19 cellular contexts compared by ENCODE assay signal in genomic region chr7:142460402-142461117, GRCh38.
DNase-seq lines count a peak whose midpoint lies in the region; ATAC-seq and TF ChIP-seq lines count a peak whose summit lies in the region.
"Had no signal": no experiment of that assay in that cellular context is flagged by ENCODE, and none has a peak within 500 bp of the region (broad histone marks: within the 10 kb centered on the region; RNA-seq: fewer than 3 reads in every experiment).

No MANE protein-coding gene starts in this region.

- H3K36me3 Mint-ChIP-seq in CD8-positive, alpha-beta T cell: no peaks in the 10 kb centered on the region
- H3K36me3 Mint-ChIP-seq in HFFc6 (ENCODE audit: low read depth): no peaks in the 10 kb centered on the region
- H3K36me3 Mint-ChIP-seq: brain had no signal

- H3K4me1 ChIP-seq in CD8-positive, alpha-beta T cell (ENCODE audit: insufficient read depth, low read length): peaks cover 37% of the 10 kb centered on the region
- peaks cover 11% of the 10 kb centered on the region for H3K4me1 ChIP-seq in body of pancreas
- H3K4me1 ChIP-seq in osteoblast (ENCODE audit: insufficient read depth, low read length): peaks cover 42% of the 10 kb centered on the region
- H3K4me1 ChIP-seq: colonic mucosa, upper lobe of right lung had no signal

- no peaks in the 10 kb centered on the region for H4K20me1 ChIP-seq in osteoblast (ENCODE audit: insufficient read depth, low read length)

- H3K36me3 ChIP-seq in CD8-positive, alpha-beta T cell (ENCODE audit: insufficient read depth, low read length): no peaks in the 10 kb centered on the region
- H3K36me3 ChIP-seq in body of pancreas (replicated peaks in 1 of 2; ENCODE audit: insufficient read depth in 1 of 2, low read depth in 2 of 2): no peaks in the 10 kb centered on the region
- H3K36me3 ChIP-seq in osteoblast (ENCODE audit: insufficient read depth, low read length): no peaks in the 10 kb centered on the region
- H3K36me3 ChIP-seq: colonic mucosa, upper lobe of right lung had no signal

- H3K9me3 Mint-ChIP-seq in CD8-positive, alpha-beta T cell: no peaks in the 10 kb centered on the region
- H3K9me3 Mint-ChIP-seq in HFFc6: no peaks in the 10 kb centered on the region
- H3K9me3 Mint-ChIP-seq: activated CD4-positive, alpha-beta T cell treated with anti-CD3 and anti-CD28 coated beads, Interleukin-2, amount 10 ng/mL, durations not matched to agents 24 days and 14 days; brain; endodermal cell had no signal

- WGBS in body of pancreas, 2 donors: 54 to 60% methylated on average over 7 of the region's 7 CpGs

- H3K27ac Mint-ChIP-seq in CD8-positive, alpha-beta T cell: peak overlapping the region; percentile 45
- H3K27ac Mint-ChIP-seq in HFFc6: peak overlapping the region; percentile 97
- H3K27ac Mint-ChIP-seq: brain, endodermal cell had no signal

- no peak overlapping the region for H3K27ac ChIP-seq in CD8-positive, alpha-beta T cell (ENCODE audit: low read depth, low read length)
- H3K27ac ChIP-seq in body of pancreas: no peak overlapping the region
- H3K27ac ChIP-seq in osteoblast (ENCODE audit: low read depth, low read length): peak overlapping the region; percentile 96
- H3K27ac ChIP-seq: colonic mucosa, upper lobe of right lung had no signal

- intact Hi-C loops in CD8-positive, alpha-beta T cell (cut with DNase I, micrococcal nuclease): loop anchor here in 1 of 2 experiments (5.0 kb wide), 1 partner anchor 37 kb away; no protein-coding TSS in a partner anchor
- intact Hi-C loops in body of pancreas (cut with DNase I): no loop called here

- no peak for TF ChIP-seq CTCF in CD8-positive, alpha-beta T cell (IDR thresholded peaks at IDR 0.05)
- no peak for TF ChIP-seq CTCF in HFFc6 (IDR thresholded peaks at IDR 0.05)
- TF ChIP-seq CTCF in body of pancreas (IDR thresholded peaks at IDR 0.05): no peak
- TF ChIP-seq CTCF in osteoblast (IDR thresholded peaks at IDR 0.05; ENCODE audit: extremely low read depth, low read depth, low read length): no peak

- H2AFZ ChIP-seq in osteoblast (ENCODE audit: low read length): no peak overlapping the region

- H3K9me3 ChIP-seq in CD8-positive, alpha-beta T cell (ENCODE audit: low read length): no peaks in the 10 kb centered on the region
- H3K9me3 ChIP-seq in body of pancreas (no peaks in the 10 kb centered on the region), osteoblast (ENCODE audit: low read depth, low read length) (no peaks in the 10 kb centered on the region)
- H3K9me3 ChIP-seq: Caco-2, colonic mucosa, mucosa of descending colon, upper lobe of right lung had no signal

- POLR2A ChIA-PET in CD8-positive, alpha-beta T cell (lab: Charles Lee): interaction anchor here (0.8 to 4.0 kb wide), 3 partner anchors 16 to 348 kb away, joined by 3 to 17 read pairs (median 3); no protein-coding TSS in a partner anchor

- H3K4me2 ChIP-seq in osteoblast (ENCODE audit: insufficient read depth, low read length): peak overlapping the region; percentile 30

- H3K4me1 Mint-ChIP-seq in CD8-positive, alpha-beta T cell (ENCODE audit: low read depth): peaks cover 55% of the 10 kb centered on the region
- H3K4me1 Mint-ChIP-seq in HFFc6 (ENCODE audit: low read depth): peaks cover 72% of the 10 kb centered on the region
- H3K4me1 Mint-ChIP-seq: brain had no signal

- CTCF ChIA-PET in CD8-positive, alpha-beta T cell (lab: Charles Lee): interaction anchor here (0.7 to 16.3 kb wide), 20 partner anchors 12 to 825 kb away, joined by 3 to 378 read pairs (median 6); no protein-coding TSS in a partner anchor

- no peak for ATAC-seq in CD8-positive, alpha-beta T cell
- ATAC-seq in body of pancreas: peak; percentile 19

- no peak for TF ChIP-seq POLR2A in body of pancreas (IDR thresholded peaks at IDR 0.05)

- H3K4me3 Mint-ChIP-seq in CD8-positive, alpha-beta T cell: no peak overlapping the region
- peak overlapping the region; percentile 59 for H3K4me3 Mint-ChIP-seq in HFFc6
- H3K4me3 Mint-ChIP-seq: activated CD4-positive, alpha-beta T cell treated with anti-CD3 and anti-CD28 coated beads, Interleukin-2, amount 10 ng/mL, durations not matched to agents 24 days and 14 days; brain; endodermal cell had no signal

- no peaks in the 10 kb centered on the region for H3K27me3 Mint-ChIP-seq in CD8-positive, alpha-beta T cell (ENCODE audit: low read depth)
- H3K27me3 Mint-ChIP-seq in HFFc6 (ENCODE audit: insufficient read depth): peaks cover 1% of the 10 kb centered on the region; the same call in 1 of the 2 replicates
- H3K27me3 Mint-ChIP-seq: activated CD4-positive, alpha-beta T cell treated with anti-CD3 and anti-CD28 coated beads, Interleukin-2, amount 10 ng/mL, durations not matched to agents 24 days and 14 days had no signal

- H3K27me3 ChIP-seq in CD8-positive, alpha-beta T cell (ENCODE audit: insufficient read depth, low read length): no peaks in the 10 kb centered on the region
- H3K27me3 ChIP-seq in body of pancreas (no peaks in the 10 kb centered on the region), osteoblast (ENCODE audit: insufficient read depth, low read length) (no peaks in the 10 kb centered on the region)
- H3K27me3 ChIP-seq: colonic mucosa, upper lobe of right lung had no signal

- H3K4me3 ChIP-seq in CD8-positive, alpha-beta T cell (ENCODE audit: low read depth, low read length): no peak overlapping the region
- no peak overlapping the region for H3K4me3 ChIP-seq in body of pancreas
- no peak overlapping the region for H3K4me3 ChIP-seq in osteoblast (ENCODE audit: insufficient read depth, low read length)
- H3K4me3 ChIP-seq: colonic mucosa, mucosa of descending colon, upper lobe of right lung had no signal

- no peak for DNase-seq in CD8-positive, alpha-beta T cell
- no peak for DNase-seq in HFFc6
- DNase-seq in body of pancreas: no peak
- no peak for DNase-seq in osteoblast (ENCODE audit: insufficient read length, low spot score, missing footprints)
- no peak for DNase-seq in OCI-M2 (lab: John Stamatoyannopoulos, UW; ENCODE audit: unreplicated experiment)
- DNase-seq in stimulated activated CD4-positive, alpha-beta T cell treated with anti-CD3 and anti-CD28 coated beads, Interleukin-4, amount 100 ng/mL, for 1 hour: no peak
- no peak for DNase-seq in UCSD-AML1 (lab: John Stamatoyannopoulos, UW; ENCODE audit: unreplicated experiment)
- DNase-seq: activated CD4-positive, alpha-beta T cell treated with anti-CD3 and anti-CD28 coated beads, Interleukin-2, amount 10 ng/mL, durations not matched to agents 24 days and 14 days; activated CD8-positive, alpha-beta memory T cell treated with anti-CD3 and anti-CD28 coated beads, Interleukin-2, amount 50 U/mL, for 48 hours; activated effector memory CD4-positive, alpha-beta T cell treated with Interleukin-2 at 50 U/mL for 16 hours; colonic mucosa; endodermal cell; mucosa of descending colon; NCI-H1105 treated with DMSO at 0.1 percent for 48 hours; NCI-H526 treated with DMSO at 0.1 percent for 48 hours; SW 1271; upper lobe of right lung had no signal

- no peaks in the 10 kb centered on the region for H3K79me2 ChIP-seq in osteoblast (ENCODE audit: insufficient read depth, low read length)
